Comparison of ENCODE assay signal across 12 cellular contexts in the genomic region with DNA sequence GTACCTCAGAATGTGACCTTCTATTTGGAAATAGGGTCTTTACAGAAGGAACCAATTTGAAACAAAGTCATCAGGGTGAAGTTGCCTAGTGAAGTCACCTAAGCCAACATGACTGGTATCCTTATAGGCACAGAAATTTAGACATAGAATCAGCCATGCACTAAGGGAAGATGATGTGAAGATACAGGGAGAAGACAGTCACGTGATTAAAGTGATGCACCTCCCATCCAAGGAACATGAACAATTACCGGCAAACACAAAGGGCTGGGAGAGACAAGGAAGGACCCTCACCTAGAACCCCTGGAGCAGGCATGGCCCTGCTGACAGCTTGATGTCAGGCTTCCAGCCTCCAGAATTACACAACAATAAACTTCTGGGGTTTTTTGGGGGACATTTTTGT. TPM values are rescaled to one million over a fixed set of nuclear protein-coding genes. Genes with fewer than 3 reads are reported as not detected.
"Had no signal": no experiment of that assay in that cellular context is flagged by ENCODE, and none has a peak within 500 bp of the region (broad histone marks: within the 10 kb centered on the region; RNA-seq: fewer than 3 reads in every experiment).

No MANE protein-coding gene starts in this region.

- H3K9me3 ChIP-seq: HAP-1 had no signal

- H2AFZ ChIP-seq: GM23248 had no signal

- H3K27ac ChIP-seq: GM23248, HL-60, KMS-11 had no signal

- H3K36me3 ChIP-seq: HAP-1 had no signal

- H3K4me1 ChIP-seq: HAP-1 had no signal

- ATAC-seq: HCT116 had no signal

- DNase-seq: GM23248, GOT3, H7, HFFc6, IMR-90, KBM-7 had no signal

- H3K4me3 ChIP-seq: GM23248, HAP-1 had no signal

- H3K4me2 ChIP-seq: KMS-11 had no signal

- H3K9ac ChIP-seq: GM23248, KMS-11 had no signal

RNA-seq across cellular contexts. Expression of gene CRYBB2, which starts 3.2 kb away (rescaled TPM):
- total RNA-seq: GM23248, HT1080, IMR-90 had no signal
- polyA plus RNA-seq: GM23248, IMR-90 had no signal

RNA-seq across cellular contexts. Expression of gene CRYBB3, which starts 16.6 kb away (rescaled TPM):
- total RNA-seq: GM23248, H4, HFFc6, HT1080, IMR-90 had no signal
- polyA plus RNA-seq: GM23248, IMR-90 had no signal
